ENCODE assay signal across 8 cellular contexts in genomic region chr17:5419959-5420653, GRCh38. TPM values are rescaled to one million over a fixed set of nuclear protein-coding genes. Genes with fewer than 3 reads are reported as not detected.
A peak's percentile ranks its signal among the peaks of the same experiment; 100 is the strongest.
DNase-seq lines count a peak whose midpoint lies in the region; ATAC-seq, FAIRE-seq and TF ChIP-seq lines count a peak whose summit lies in the region.

A gene with protein sequence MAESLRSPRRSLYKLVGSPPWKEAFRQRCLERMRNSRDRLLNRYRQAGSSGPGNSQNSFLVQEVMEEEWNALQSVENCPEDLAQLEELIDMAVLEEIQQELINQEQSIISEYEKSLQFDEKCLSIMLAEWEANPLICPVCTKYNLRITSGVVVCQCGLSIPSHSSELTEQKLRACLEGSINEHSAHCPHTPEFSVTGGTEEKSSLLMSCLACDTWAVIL (plus strand): TSS chr17:5420182. CDS start chr17:5420211, 29 bp downstream.

- peaks cover 30 to 58% (median 51%) of the 10 kb centered on the region in 4 donors for H3K36me3 ChIP-seq in stomach

- peak within 1 kb of the TSS; percentile 80 to 96 (median 95) for H3K27ac ChIP-seq in stomach

- H3K36me3 Mint-ChIP-seq in nephron progenitor cell (ENCODE audit: low read depth), result peaks cover 36% of the 10 kb centered on the region

- no peak for FAIRE-seq in RCC 7860 (lab: Jason Lieb, UNC)

- no peaks in the 10 kb centered on the region for H3K27me3 ChIP-seq in stomach

- H3K4me1 ChIP-seq in stomach, result peaks cover 33 to 65% (median 47%) of the 10 kb centered on the region in 4 donors

- no peak for TF ChIP-seq RAD21 in Ishikawa (IDR thresholded peaks at IDR 0.05; ENCODE audit: low read depth)

- H3K4me3 ChIP-seq in fibroblast of pulmonary artery (replicated peaks; ENCODE audit: low read depth, low read length) (peak within 1 kb of the TSS; percentile 98), stomach (peak within 1 kb of the TSS; percentile 87 to 88 (median 88))

- peak; percentile 61 for ATAC-seq in GM21529 (IDR thresholded peaks at IDR 0.05; ENCODE audit: unreplicated experiment)

- DNase-seq in DMS79 (lab: John Stamatoyannopoulos, UW), result peak; percentile 94
- DNase-seq in RCC 7860 (ENCODE audit: low spot score), result peak; percentile 61
- DNase-seq in activated T-helper 1 cell treated with anti-CD3 and anti-CD28 coated beads, Interleukin-2, amount 50 U/mL, for 16 hours (ENCODE audit: low read depth in 1 of 2, low spot score in 1 of 2), result peak; percentile 74 to 78
- DNase-seq in fibroblast of pulmonary artery (ENCODE audit: low read depth), result peak; percentile 87
- DNase-seq in nephron progenitor cell, result peak; percentile 78
- peak; percentile 88 for DNase-seq in stomach

- WGBS in stomach, 5 donors, result 0 to 1% (median 0%) methylated on average over 35 to 41 of the region's 41 CpGs

- no peaks in the 10 kb centered on the region for H3K9me3 ChIP-seq in stomach

- no peak for TF ChIP-seq EP300 in Ishikawa (IDR thresholded peaks at IDR 0.05; ENCODE audit: borderline replicate concordance)
- no peak for TF ChIP-seq EP300 in stomach (IDR thresholded peaks at IDR 0.05)

- H3K27me3 Mint-ChIP-seq in nephron progenitor cell (ENCODE audit: low read depth, poor library complexity), result no peaks in the 10 kb centered on the region

- TF ChIP-seq POLR2A in stomach (IDR thresholded peaks at IDR 0.05), result peak in 2 of 4 donors; percentile 21 to 52

- peaks cover 48% of the 10 kb centered on the region for H3K4me1 Mint-ChIP-seq in nephron progenitor cell

- TF ChIP-seq CTCF in fibroblast of pulmonary artery (IDR thresholded peaks at IDR 0.05; ENCODE audit: low read length, missing control alignments), result no peak
- TF ChIP-seq CTCF in nephron progenitor cell (IDR thresholded peaks at IDR 0.05), result no peak
- no peak for TF ChIP-seq CTCF in stomach (IDR thresholded peaks at IDR 0.05)

- intact Hi-C loops in stomach (cut with DNase I; ENCODE audit: low total_unique reads), result no loop called here

- H3K27ac Mint-ChIP-seq in nephron progenitor cell, result peak within 1 kb of the TSS; percentile 99

- H3K9me3 Mint-ChIP-seq in nephron progenitor cell, result no peaks in the 10 kb centered on the region

- H3K4me3 Mint-ChIP-seq in nephron progenitor cell, result peak within 1 kb of the TSS; percentile 100

TF ChIP-seq in Ishikawa, 13 proteins besides CTCF, POLR2A, EP300 and RAD21:
- TF ChIP-seq MAX (IDR thresholded peaks at IDR 0.05) (peak; percentile 98), TCF12 (IDR thresholded peaks at IDR 0.05; ENCODE audit: low read depth) (peak; percentile 34; the same call in 1 of the 2 replicates), YY1 (IDR thresholded peaks at IDR 0.05; ENCODE audit: low read depth) (peak; percentile 86), TAF1 (IDR thresholded peaks at IDR 0.05; ENCODE audit: low read depth) (peak; percentile 64; the same call in 1 of the 2 replicates), REST (IDR thresholded peaks at IDR 0.05; ENCODE audit: low read depth) (no peak), USF1 (IDR thresholded peaks at IDR 0.05) (peak; percentile 48; the same call in 1 of the 2 replicates), CEBPB (IDR thresholded peaks at IDR 0.05) (no peak), NFIC (IDR thresholded peaks at IDR 0.05) (no peak), FOXM1 (IDR thresholded peaks at IDR 0.05; ENCODE audit: borderline replicate concordance, low read depth) (no peak)

RNA-seq across cellular contexts. Expression of the gene that starts here (rescaled TPM):
- 10 to 100 TPM in 4 of 5 donors, 1 to 10 TPM in 1; 8.1 to 81.1 (median 61.2) TPM for total RNA-seq in stomach
- 10 to 100 TPM; 32.2 to 35.1 (median 34.7) TPM for polyA plus RNA-seq in stomach

Comparison
In these comparisons a context has a peak if more than half of its experiments do, and no peak if none do; other contexts are left out.
1. Peak in every context shown above with its lines: DNase-seq, ATAC-seq, H3K4me3 ChIP-seq and H3K27ac ChIP-seq.